21 cellular contexts compared by ENCODE assay signal in the genomic region with DNA sequence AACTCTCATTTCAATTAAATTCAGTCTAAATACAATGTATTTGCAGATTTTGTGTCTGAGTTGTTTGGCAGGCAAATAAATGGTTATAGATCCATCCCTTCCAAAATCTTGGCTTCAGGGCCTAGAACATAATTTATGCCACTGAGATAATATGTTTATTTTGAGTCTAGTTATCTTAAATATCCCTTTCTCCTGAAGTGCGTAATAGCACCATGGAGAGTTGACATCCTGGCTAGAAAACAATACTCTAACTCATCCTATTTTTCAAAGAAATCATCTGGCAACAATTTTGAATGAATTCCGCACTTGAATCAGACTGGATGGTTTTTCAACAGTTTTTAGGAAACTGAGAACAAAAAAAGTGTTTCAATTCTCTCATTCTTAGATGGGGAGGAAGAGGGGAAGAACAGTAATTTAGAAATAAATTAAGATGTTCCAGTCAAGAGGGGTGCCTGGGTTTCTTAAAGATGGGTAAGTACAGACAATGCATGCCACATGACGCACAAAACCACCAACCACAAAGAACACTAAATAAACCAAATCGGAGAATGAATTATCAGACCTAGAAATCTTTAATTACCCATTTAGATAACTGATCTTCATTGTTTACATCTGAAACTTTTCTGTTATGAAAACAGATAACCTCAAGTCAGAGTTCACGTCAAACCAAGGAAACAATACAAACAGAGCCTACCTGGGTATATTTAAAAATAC.
"Had no signal": no experiment of that assay in that cellular context is flagged by ENCODE, and none has a peak within 500 bp of the region (broad histone marks: within the 10 kb centered on the region; RNA-seq: fewer than 3 reads in every experiment).

No MANE protein-coding gene starts in this region.

- H3K9me3 ChIP-seq: heart right ventricle, pancreas, thyroid gland, upper lobe of right lung had no signal

- H3K27ac ChIP-seq: heart right ventricle, pancreas, thyroid gland, upper lobe of right lung, VCaP had no signal

- H3K4me1 ChIP-seq: pancreas, thyroid gland, upper lobe of right lung had no signal

- H3K4me3 ChIP-seq: heart right ventricle, pancreas, thyroid gland, upper lobe of right lung had no signal

- DNase-seq: activated CD4-positive, alpha-beta T cell treated with anti-CD3 and anti-CD28 coated beads, Interleukin-2, amount 10 ng/mL, durations not matched to agents 7 days and 5 days; activated CD4-positive, CD25-positive, alpha-beta regulatory T cell treated with anti-CD3 and anti-CD28 coated beads, Interleukin-2, amount 50 U/mL, for 72 hours; activated CD8-positive, alpha-beta T cell treated with anti-CD3 and anti-CD28 coated beads, Interleukin-2, amount 10 ng/mL, durations not matched to agents 7 days and 5 days; activated naive CD4-positive, alpha-beta T cell; amniotic stem cell; central memory CD4-positive, alpha-beta T cell; effector memory CD4-positive, alpha-beta T cell; foreskin fibroblast; heart right ventricle; islet precursor cell; left cardiac atrium; nephron progenitor cell; pancreas; right cardiac atrium; stimulated activated CD4-positive, alpha-beta T cell treated with anti-CD3 and anti-CD28 coated beads, Interleukin-12 subunit alpha, Interleukin-12 subunit beta, amount 100 ng/mL, for 4 hours; stimulated activated CD4-positive, alpha-beta T cell treated with anti-CD3 and anti-CD28 coated beads, Interleukin-4, amount 100 ng/mL, for 4 hours; stimulated activated naive CD8-positive, alpha-beta T cell treated with anti-CD3 and anti-CD28 coated beads, Interleukin-15, Interleukin-2, amounts not matched to agents 100 U/mL and 50 U/mL, for 24 hours; T-cell; thyroid gland; upper lobe of right lung had no signal

- H3K27me3 ChIP-seq: heart right ventricle, pancreas, thyroid gland, upper lobe of right lung had no signal

- H3K36me3 ChIP-seq: heart right ventricle, pancreas, upper lobe of right lung had no signal
